2 cellular contexts compared by ENCODE assay signal in genomic region chr9:117723986-117724654, GRCh38.
TF ChIP-seq lines count a peak whose summit lies in the region.

No MANE protein-coding gene starts in this region.

TF ChIP-seq in liver, 16 proteins besides CTCF, POLR2A, EP300 and RAD21:
- TF ChIP-seq RXRA (IDR thresholded peaks at IDR 0.05) (no peak), NR2F2 (IDR thresholded peaks at IDR 0.05) (no peak), FOXA1 (IDR thresholded peaks at IDR 0.05) (no peak), YY1 (IDR thresholded peaks at IDR 0.05) (no peak), REST (IDR thresholded peaks at IDR 0.05) (no peak), HNF4G (IDR thresholded peaks at IDR 0.05) (no peak), MAX (IDR thresholded peaks at IDR 0.05) (no peak), EGR1 (IDR thresholded peaks at IDR 0.05; ENCODE audit: low read depth in 2 of 2) (no peak), JUND (IDR thresholded peaks at IDR 0.05) (no peak), ZBTB33 (IDR thresholded peaks at IDR 0.05) (no peak), HNF4A (conservative IDR thresholded peaks at IDR 0.05) (no peak), FOXA2 (IDR thresholded peaks at IDR 0.05) (no peak), SP1 (IDR thresholded peaks at IDR 0.05) (no peak), ATF3 (IDR thresholded peaks at IDR 0.05) (no peak), TAF1 (conservative IDR thresholded peaks at IDR 0.05) (no peak), GABPA (IDR thresholded peaks at IDR 0.05 in 1 of 2, conservative IDR thresholded peaks at IDR 0.05 in 1 of 2) (no peak)

TF ChIP-seq in HepG2, 621 proteins besides CTCF, POLR2A, EP300 and RAD21:
- no peak for TF ChIP-seq PAWR (CRISPR knock-in tag; IDR thresholded peaks at IDR 0.05; ENCODE audit: borderline replicate concordance)
- no peak for TF ChIP-seq ZNF180 (CRISPR knock-in tag; IDR thresholded peaks at IDR 0.05; ENCODE audit: borderline replicate concordance, low read depth)
- no peak for TF ChIP-seq ZGPAT (CRISPR knock-in tag; IDR thresholded peaks at IDR 0.05)
- no peak for TF ChIP-seq ZNF337 (CRISPR knock-in tag; IDR thresholded peaks at IDR 0.05; ENCODE audit: borderline replicate concordance, low read depth)
- TF ChIP-seq ZNF616 (CRISPR knock-in tag; IDR thresholded peaks at IDR 0.05; ENCODE audit: low read depth), result no peak
- no peak for TF ChIP-seq PHF21A (CRISPR knock-in tag; IDR thresholded peaks at IDR 0.05)
- TF ChIP-seq ZNF660 (CRISPR knock-in tag; IDR thresholded peaks at IDR 0.05; ENCODE audit: borderline replicate concordance, low read depth), result no peak
- no peak for TF ChIP-seq MAX (IDR thresholded peaks at IDR 0.05)
- no peak for TF ChIP-seq ETS1 (CRISPR knock-in tag; IDR thresholded peaks at IDR 0.05)
- no peak for TF ChIP-seq FOXA1 (IDR thresholded peaks at IDR 0.05)
- no peak for TF ChIP-seq FOXA1 (CRISPR knock-in tag; IDR thresholded peaks at IDR 0.05)
- TF ChIP-seq HOXA3 (CRISPR knock-in tag; IDR thresholded peaks at IDR 0.05), result no peak
- no peak for TF ChIP-seq ZFP91 (CRISPR knock-in tag; IDR thresholded peaks at IDR 0.05; ENCODE audit: borderline replicate concordance)
- no peak for TF ChIP-seq NFE2 (CRISPR knock-in tag; IDR thresholded peaks at IDR 0.05)
- TF ChIP-seq NONO (IDR thresholded peaks at IDR 0.05), result no peak
- no peak for TF ChIP-seq NONO (CRISPR knock-in tag; conservative IDR thresholded peaks at IDR 0.05)
